In the genomic region with DNA sequence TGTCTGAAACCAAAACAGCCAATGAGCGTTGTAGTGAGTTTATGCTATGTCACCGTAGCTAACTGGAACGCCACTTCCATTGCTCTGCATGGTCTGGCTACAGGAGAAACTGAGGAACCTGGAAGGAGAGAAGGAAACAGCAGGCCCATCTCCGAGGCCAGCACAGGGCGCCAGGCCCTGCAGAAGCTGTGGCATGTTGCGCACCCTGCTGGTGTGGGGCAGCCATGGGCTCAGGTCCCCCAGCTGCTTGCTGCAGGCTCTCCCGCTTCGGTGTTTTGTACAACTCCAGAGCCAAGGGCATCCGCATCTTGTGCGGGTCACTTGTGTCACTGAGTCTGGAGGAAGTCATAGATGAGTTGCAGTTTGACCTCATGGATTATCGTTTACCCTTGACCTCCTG, we compare ENCODE assay signal across 1 cellular context.
TF ChIP-seq lines count a peak whose summit lies in the region.

No MANE protein-coding gene starts in this region.

TF ChIP-seq in HepG2, 621 proteins besides CTCF, POLR2A, EP300 and RAD21:
- TF ChIP-seq HIVEP1 (CRISPR knock-in tag; IDR thresholded peaks at IDR 0.05): no peak
- no peak for TF ChIP-seq NFATC3 (CRISPR knock-in tag; IDR thresholded peaks at IDR 0.05)
- TF ChIP-seq TFAP4 (IDR thresholded peaks at IDR 0.05; ENCODE audit: borderline replicate concordance, low read depth): no peak
- no peak for TF ChIP-seq ZNF720 (CRISPR knock-in tag; IDR thresholded peaks at IDR 0.05)
- TF ChIP-seq CBX5 (CRISPR knock-in tag; IDR thresholded peaks at IDR 0.05; ENCODE audit: borderline replicate concordance): no peak
- 0 out of 2 replicates have a peak, but pooled peaks have one; percentile 8 for TF ChIP-seq ZNF768 (CRISPR knock-in tag; IDR thresholded peaks at IDR 0.05)
- TF ChIP-seq AHR (CRISPR knock-in tag; IDR thresholded peaks at IDR 0.05): no peak
- TF ChIP-seq PHB2 (IDR thresholded peaks at IDR 0.05; ENCODE audit: partially characterized antibody): no peak
- TF ChIP-seq ARID2 (CRISPR knock-in tag; IDR thresholded peaks at IDR 0.05; ENCODE audit: borderline replicate concordance): no peak
- TF ChIP-seq, protein P1, sequence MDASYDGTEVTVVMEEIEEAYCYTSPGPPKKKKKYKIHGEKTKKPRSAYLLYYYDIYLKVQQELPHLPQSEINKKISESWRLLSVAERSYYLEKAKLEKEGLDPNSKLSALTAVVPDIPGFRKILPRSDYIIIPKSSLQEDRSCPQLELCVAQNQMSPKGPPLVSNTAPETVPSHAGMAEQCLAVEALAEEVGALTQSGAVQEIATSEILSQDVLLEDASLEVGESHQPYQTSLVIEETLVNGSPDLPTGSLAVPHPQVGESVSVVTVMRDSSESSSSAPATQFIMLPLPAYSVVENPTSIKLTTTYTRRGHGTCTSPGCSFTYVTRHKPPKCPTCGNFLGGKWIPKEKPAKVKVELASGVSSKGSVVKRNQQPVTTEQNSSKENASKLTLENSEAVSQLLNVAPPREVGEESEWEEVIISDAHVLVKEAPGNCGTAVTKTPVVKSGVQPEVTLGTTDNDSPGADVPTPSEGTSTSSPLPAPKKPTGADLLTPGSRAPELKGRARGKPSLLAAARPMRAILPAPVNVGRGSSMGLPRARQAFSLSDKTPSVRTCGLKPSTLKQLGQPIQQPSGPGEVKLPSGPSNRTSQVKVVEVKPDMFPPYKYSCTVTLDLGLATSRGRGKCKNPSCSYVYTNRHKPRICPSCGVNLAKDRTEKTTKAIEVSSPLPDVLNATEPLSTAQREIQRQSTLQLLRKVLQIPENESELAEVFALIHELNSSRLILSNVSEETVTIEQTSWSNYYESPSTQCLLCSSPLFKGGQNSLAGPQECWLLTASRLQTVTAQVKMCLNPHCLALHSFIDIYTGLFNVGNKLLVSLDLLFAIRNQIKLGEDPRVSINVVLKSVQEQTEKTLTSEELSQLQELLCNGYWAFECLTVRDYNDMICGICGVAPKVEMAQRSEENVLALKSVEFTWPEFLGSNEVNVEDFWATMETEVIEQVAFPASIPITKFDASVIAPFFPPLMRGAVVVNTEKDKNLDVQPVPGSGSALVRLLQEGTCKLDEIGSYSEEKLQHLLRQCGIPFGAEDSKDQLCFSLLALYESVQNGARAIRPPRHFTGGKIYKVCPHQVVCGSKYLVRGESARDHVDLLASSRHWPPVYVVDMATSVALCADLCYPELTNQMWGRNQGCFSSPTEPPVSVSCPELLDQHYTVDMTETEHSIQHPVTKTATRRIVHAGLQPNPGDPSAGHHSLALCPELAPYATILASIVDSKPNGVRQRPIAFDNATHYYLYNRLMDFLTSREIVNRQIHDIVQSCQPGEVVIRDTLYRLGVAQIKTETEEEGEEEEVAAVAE (CRISPR knock-in tag; IDR thresholded peaks at IDR 0.05; ENCODE audit: borderline replicate concordance): no peak
- TF ChIP-seq, protein P2, sequence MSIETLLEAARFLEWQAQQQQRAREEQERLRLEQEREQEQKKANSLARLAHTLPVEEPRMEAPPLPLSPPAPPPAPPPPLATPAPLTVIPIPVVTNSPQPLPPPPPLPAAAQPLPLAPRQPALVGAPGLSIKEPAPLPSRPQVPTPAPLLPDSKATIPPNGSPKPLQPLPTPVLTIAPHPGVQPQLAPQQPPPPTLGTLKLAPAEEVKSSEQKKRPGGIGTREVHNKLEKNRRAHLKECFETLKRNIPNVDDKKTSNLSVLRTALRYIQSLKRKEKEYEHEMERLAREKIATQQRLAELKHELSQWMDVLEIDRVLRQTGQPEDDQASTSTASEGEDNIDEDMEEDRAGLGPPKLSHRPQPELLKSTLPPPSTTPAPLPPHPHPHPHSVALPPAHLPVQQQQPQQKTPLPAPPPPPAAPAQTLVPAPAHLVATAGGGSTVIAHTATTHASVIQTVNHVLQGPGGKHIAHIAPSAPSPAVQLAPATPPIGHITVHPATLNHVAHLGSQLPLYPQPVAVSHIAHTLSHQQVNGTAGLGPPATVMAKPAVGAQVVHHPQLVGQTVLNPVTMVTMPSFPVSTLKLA (IDR thresholded peaks at IDR 0.05): no peak
- no peak for TF ChIP-seq FIP1L1 (IDR thresholded peaks at IDR 0.05; ENCODE audit: borderline replicate concordance, insufficient read depth, low read depth, low read length)
- TF ChIP-seq, protein P3, sequence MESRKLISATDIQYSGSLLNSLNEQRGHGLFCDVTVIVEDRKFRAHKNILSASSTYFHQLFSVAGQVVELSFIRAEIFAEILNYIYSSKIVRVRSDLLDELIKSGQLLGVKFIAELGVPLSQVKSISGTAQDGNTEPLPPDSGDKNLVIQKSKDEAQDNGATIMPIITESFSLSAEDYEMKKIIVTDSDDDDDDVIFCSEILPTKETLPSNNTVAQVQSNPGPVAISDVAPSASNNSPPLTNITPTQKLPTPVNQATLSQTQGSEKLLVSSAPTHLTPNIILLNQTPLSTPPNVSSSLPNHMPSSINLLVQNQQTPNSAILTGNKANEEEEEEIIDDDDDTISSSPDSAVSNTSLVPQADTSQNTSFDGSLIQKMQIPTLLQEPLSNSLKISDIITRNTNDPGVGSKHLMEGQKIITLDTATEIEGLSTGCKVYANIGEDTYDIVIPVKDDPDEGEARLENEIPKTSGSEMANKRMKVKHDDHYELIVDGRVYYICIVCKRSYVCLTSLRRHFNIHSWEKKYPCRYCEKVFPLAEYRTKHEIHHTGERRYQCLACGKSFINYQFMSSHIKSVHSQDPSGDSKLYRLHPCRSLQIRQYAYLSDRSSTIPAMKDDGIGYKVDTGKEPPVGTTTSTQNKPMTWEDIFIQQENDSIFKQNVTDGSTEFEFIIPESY (CRISPR knock-in tag; IDR thresholded peaks at IDR 0.05): peak; percentile 49; the same call in 1 of the 2 replicates
- TF ChIP-seq CHD2 (IDR thresholded peaks at IDR 0.05; ENCODE audit: low read depth, low read length): no peak
- peak; percentile 46 for TF ChIP-seq STAG1 (CRISPR knock-in tag; IDR thresholded peaks at IDR 0.05)
- TF ChIP-seq SNAPC2 (CRISPR knock-in tag; IDR thresholded peaks at IDR 0.05): no peak
- no peak for TF ChIP-seq ZHX2 (IDR thresholded peaks at IDR 0.05; ENCODE audit: low read depth)
- no peak for TF ChIP-seq ZHX2 (CRISPR knock-in tag; IDR thresholded peaks at IDR 0.05; ENCODE audit: borderline replicate concordance)
- TF ChIP-seq GLI4 (CRISPR knock-in tag; IDR thresholded peaks at IDR 0.05; ENCODE audit: borderline replicate concordance): no peak
- no peak for TF ChIP-seq ZNF160 (CRISPR knock-in tag; IDR thresholded peaks at IDR 0.05)
- TF ChIP-seq, protein P4, sequence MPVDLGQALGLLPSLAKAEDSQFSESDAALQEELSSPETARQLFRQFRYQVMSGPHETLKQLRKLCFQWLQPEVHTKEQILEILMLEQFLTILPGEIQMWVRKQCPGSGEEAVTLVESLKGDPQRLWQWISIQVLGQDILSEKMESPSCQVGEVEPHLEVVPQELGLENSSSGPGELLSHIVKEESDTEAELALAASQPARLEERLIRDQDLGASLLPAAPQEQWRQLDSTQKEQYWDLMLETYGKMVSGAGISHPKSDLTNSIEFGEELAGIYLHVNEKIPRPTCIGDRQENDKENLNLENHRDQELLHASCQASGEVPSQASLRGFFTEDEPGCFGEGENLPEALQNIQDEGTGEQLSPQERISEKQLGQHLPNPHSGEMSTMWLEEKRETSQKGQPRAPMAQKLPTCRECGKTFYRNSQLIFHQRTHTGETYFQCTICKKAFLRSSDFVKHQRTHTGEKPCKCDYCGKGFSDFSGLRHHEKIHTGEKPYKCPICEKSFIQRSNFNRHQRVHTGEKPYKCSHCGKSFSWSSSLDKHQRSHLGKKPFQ (CRISPR knock-in tag; IDR thresholded peaks at IDR 0.05; ENCODE audit: insufficient replicate concordance): no peak
